In genomic region chr1:206040328-206040727, GRCh38 we compare ENCODE assay signal across 20 cellular contexts. TPM values are rescaled to one million over a fixed set of nuclear protein-coding genes. Genes with fewer than 3 reads are reported as not detected.
"Had no signal": no experiment of that assay in that cellular context is flagged by ENCODE, and none has a peak within 500 bp of the region (broad histone marks: within the 10 kb centered on the region; RNA-seq: fewer than 3 reads in every experiment).

No MANE protein-coding gene starts in this region.

- H3K9me3 ChIP-seq: adrenal gland, heart left ventricle, stomach, testis, upper lobe of right lung had no signal

- H3K27ac ChIP-seq: adrenal gland, dorsolateral prefrontal cortex, heart left ventricle, skin epidermis, stomach, testis, upper lobe of right lung had no signal

- H3K27me3 ChIP-seq: testis, upper lobe of right lung had no signal

- DNase-seq: adrenal gland; dorsolateral prefrontal cortex; endodermal cell; heart left ventricle; immature natural killer cell; occipital lobe; stimulated activated CD4-positive, alpha-beta T cell treated with anti-CD3 and anti-CD28 coated beads, Interleukin-4, amount 100 ng/mL, for 4 hours; stimulated activated CD8-positive, alpha-beta memory T cell treated with anti-CD3 and anti-CD28 coated beads, Interleukin-4, amount 100 ng/mL, for 48 hours; stomach; testis; upper lobe of right lung had no signal

- H3K4me3 ChIP-seq: adrenal gland, dorsolateral prefrontal cortex, heart left ventricle, skin epidermis, stomach, testis, upper lobe of right lung had no signal

- ATAC-seq: activated CD4-positive, CD25-positive, alpha-beta regulatory T cell treated with anti-CD3 and anti-CD28 coated beads, Interleukin-2, amount 50 U/mL, for 24 hours; heart left ventricle; upper lobe of right lung had no signal

- H3K36me3 Mint-ChIP-seq: activated naive CD4-positive, alpha-beta T cell treated with anti-CD3 and anti-CD28 coated beads, Interleukin-2, amount 50 U/mL, for 24 hours; immature natural killer cell had no signal

- H3K9me3 Mint-ChIP-seq: activated naive CD4-positive, alpha-beta T cell treated with anti-CD3 and anti-CD28 coated beads, Interleukin-2, amount 50 U/mL, for 24 hours; endodermal cell; immature natural killer cell; nephron; T-helper 2 cell treated with Interferon-gamma antibody and Interleukin-4, amounts not matched to agents 5 μg/mL and 100 μg/mL, for 36 hours had no signal

- FAIRE-seq: frontal cortex had no signal

- H3K4me3 Mint-ChIP-seq: activated naive CD4-positive, alpha-beta T cell treated with anti-CD3 and anti-CD28 coated beads, Interleukin-2, amount 50 U/mL, for 24 hours; endodermal cell; immature natural killer cell; nephron; T-helper 2 cell treated with Interferon-gamma antibody and Interleukin-4, amounts not matched to agents 5 μg/mL and 100 μg/mL, for 36 hours had no signal

- H3K36me3 ChIP-seq: adrenal gland, heart left ventricle, stomach, upper lobe of right lung had no signal

- H3K27ac Mint-ChIP-seq: activated naive CD4-positive, alpha-beta T cell treated with anti-CD3 and anti-CD28 coated beads, Interleukin-2, amount 50 U/mL, for 24 hours; endodermal cell; nephron; T-helper 2 cell treated with Interferon-gamma antibody and Interleukin-4, amounts not matched to agents 5 μg/mL and 100 μg/mL, for 36 hours had no signal

- H3K4me1 ChIP-seq: adrenal gland, stomach, testis, upper lobe of right lung had no signal

RNA-seq across cellular contexts. Expression of gene RHEX, which starts 12.6 kb away (rescaled TPM):
- total RNA-seq: activated CD8-positive, alpha-beta memory T cell treated with anti-CD3 and anti-CD28 coated beads for 36 hours; adrenal gland; endodermal cell; occipital lobe had no signal

RNA-seq across cellular contexts. Expression of gene CTSE, which starts 16.6 kb away (rescaled TPM):
- total RNA-seq: activated CD8-positive, alpha-beta memory T cell treated with anti-CD3 and anti-CD28 coated beads for 36 hours; adrenal gland; dorsolateral prefrontal cortex; epithelial cell of proximal tubule; frontal cortex; occipital lobe; posterior vena cava had no signal
- polyA plus RNA-seq: heart left ventricle, immature natural killer cell had no signal

RNA-seq across cellular contexts. Expression of gene RAB7B, which starts 37.1 kb away (rescaled TPM):
- total RNA-seq: activated CD8-positive, alpha-beta memory T cell treated with anti-CD3 and anti-CD28 coated beads for 36 hours; endodermal cell; epithelial cell of proximal tubule had no signal
